In genomic region chr4:16227462-16227868, GRCh38 we compare ENCODE assay signal across 8 cellular contexts. TPM values are rescaled to one million over a fixed set of nuclear protein-coding genes. Genes with fewer than 3 reads are reported as not detected.
DNase-seq lines count a peak whose midpoint lies in the region; ATAC-seq, FAIRE-seq and TF ChIP-seq lines count a peak whose summit lies in the region.

No MANE protein-coding gene starts in this region.

- DNase-seq in activated T-cell treated with anti-CD3 and anti-CD28 coated beads for 24 hours (ENCODE audit: low read depth) (peak; percentile 11), NCI-H526 treated with DMSO at 0.1 percent for 48 hours (lab: John Stamatoyannopoulos, UW) (peak; percentile 7), K562 (ENCODE audit: extremely low read depth in 1 of 4, low spot score in 3 of 4) (peak in 1 of 4 experiments; percentile 44), GM12892 (ENCODE audit: insufficient read length) (no peak)
- DNase-seq in activated T-cell treated with anti-CD3 and anti-CD28 coated beads, Interleukin-2, amount 50 U/mL, for 1 hour, result no peak

- in situ Hi-C loops in K562 (cut with MboI), result loop anchor here (25.0 kb wide), 1 partner anchor 740 kb away; no protein-coding TSS in a partner anchor

- CTCF ChIA-PET in K562 (lab: Yijun Ruan, JAX; ENCODE audit: low intra/inter-chr PET ratio), result no interaction called here

- peaks cover 6 to 17% of the 10 kb centered on the region in 2 experiments; a peak in 4 of 5 replicates for H3K4me1 ChIP-seq in K562 (replicated peaks in 1 of 2; ENCODE audit: control insufficient read depth in 2 of 2, insufficient read depth in 2 of 2, low read length in 2 of 2)
- peaks cover 2% of the 10 kb centered on the region for H3K4me1 ChIP-seq in iPS-15b (ENCODE audit: control insufficient read depth, insufficient read depth, low read length)
- peaks cover 15 to 22% (median 18%) of the 10 kb centered on the region in 3 donors for H3K4me1 ChIP-seq in skeletal muscle tissue (ENCODE audit: control insufficient read depth in 3 of 3, insufficient read depth in 3 of 3, low read length in 3 of 3)

- 0% methylated on average over 20 of the region's 20 CpGs for WGBS in K562 (ENCODE audit: insufficient coverage, low coverage, missing lambda C conversion rate)

- 0 out of 2 replicates have a peak, but pooled peaks have one; percentile 42 for TF ChIP-seq POLR2A in K562 (conservative IDR thresholded peaks at IDR 0.05)
- no peak for TF ChIP-seq POLR2A in GM12892 (IDR thresholded peaks at IDR 0.05; ENCODE audit: low read depth, low read length)

- no peak for TF ChIP-seq RAD21 in K562 (CRISPR knock-in tag; conservative IDR thresholded peaks at IDR 0.05 in 1 of 2, IDR thresholded peaks at IDR 0.05 in 1 of 2)

- H3K27me3 ChIP-seq in K562 (ENCODE audit: control insufficient read depth in 2 of 2, insufficient read depth in 2 of 2, low read length in 2 of 2) (no peaks in the 10 kb centered on the region), iPS-15b (ENCODE audit: control insufficient read depth, insufficient read depth, low read length) (no peaks in the 10 kb centered on the region), skeletal muscle tissue (ENCODE audit: control insufficient read depth in 3 of 3, insufficient read depth in 3 of 3, low read length in 3 of 3) (no peaks in the 10 kb centered on the region)

- H3K36me3 ChIP-seq in K562 (ENCODE audit: control insufficient read depth, insufficient read depth, low read length) (no peaks in the 10 kb centered on the region), iPS-15b (ENCODE audit: control insufficient read depth, insufficient read depth, low read length) (no peaks in the 10 kb centered on the region), skeletal muscle tissue (ENCODE audit: control insufficient read depth in 3 of 3, insufficient read depth in 3 of 3, low read length in 3 of 3) (no peaks in the 10 kb centered on the region)

- ATAC-seq in K562 (peak; percentile 20), GM19455 (IDR thresholded peaks at IDR 0.05; ENCODE audit: unreplicated experiment) (no peak)

- H3K9me1 ChIP-seq in K562 (ENCODE audit: control insufficient read depth, insufficient read depth, low read length), result no peaks in the 10 kb centered on the region

- H3K79me2 ChIP-seq in K562 (ENCODE audit: control insufficient read depth, insufficient read depth, low read length), result peaks cover 62% of the 10 kb centered on the region

- H4K20me1 ChIP-seq in K562 (replicated peaks; ENCODE audit: control insufficient read depth, insufficient read depth, low read length), result peaks cover 8% of the 10 kb centered on the region; the same call in 1 of the 2 replicates

- H3K27ac ChIP-seq in K562 (ENCODE audit: extremely low read depth, low read depth, low read length) (peak overlapping the region; percentile 91), skeletal muscle tissue (ENCODE audit: low read depth, low read length) (peak overlapping the region; percentile 91)

- H3K9ac ChIP-seq in K562 (ENCODE audit: insufficient read depth in 1 of 2, low read depth in 2 of 2, low read length in 2 of 2) (peak overlapping the region; percentile 89 to 99), iPS-15b (ENCODE audit: low read depth, low read length) (peak overlapping the region; percentile 62), skeletal muscle tissue (ENCODE audit: low read depth in 1 of 3, low read length in 3 of 3) (peak overlapping the region; percentile 94 to 96 (median 96))

- no peak for TF ChIP-seq EP300 in K562 (IDR thresholded peaks at IDR 0.05; ENCODE audit: low read length)

- no TSS peak for BruUV-seq in K562 (replicated peaks; lab: Mats Ljungman, UMichigan)

- no peak for TF ChIP-seq CTCF in K562 (IDR thresholded peaks at IDR 0.05 in 2 of 3, conservative IDR thresholded peaks at IDR 0.05 in 1 of 3; ENCODE audit: insufficient read depth in 2 of 3, low read depth in 1 of 3, low read length in 3 of 3)

- H2AFZ ChIP-seq in K562 (ENCODE audit: low read depth, low read length), result peak overlapping the region; percentile 64; the same call in 1 of the 2 replicates

- intact Hi-C loops in K562 (cut with micrococcal nuclease), result loop anchor here (5.0 to 10.0 kb wide), 3 partner anchors 543 to 1223 kb away; partner anchors contain the start of genes CPEB2 and FAM200B

- FAIRE-seq in K562 (lab: Jason Lieb, UNC) (no peak), GM12892 (lab: Jason Lieb, UNC) (no peak)

- H3K9me3 ChIP-seq in K562 (replicated peaks; ENCODE audit: control insufficient read depth, insufficient read depth, low read depth, low read length) (no peaks in the 10 kb centered on the region), iPS-15b (ENCODE audit: control insufficient read depth, insufficient read depth, low read length) (no peaks in the 10 kb centered on the region), skeletal muscle tissue (ENCODE audit: control insufficient read depth in 3 of 3, low read length in 3 of 3) (no peaks in the 10 kb centered on the region)

- H3K4me3 ChIP-seq in K562, result peak overlapping the region; percentile 81
- peak overlapping the region; percentile 81 for H3K4me3 ChIP-seq in iPS-15b (ENCODE audit: low read depth, low read length)
- H3K4me3 ChIP-seq in skeletal muscle tissue (ENCODE audit: low read length in 3 of 3), result peak overlapping the region; percentile 82 to 87 (median 83)

- peak overlapping the region; percentile 91 for H3K4me2 ChIP-seq in K562 (ENCODE audit: insufficient read depth, low read length)

- POLR2A ChIA-PET in K562 (lab: Yijun Ruan, JAX), result interaction anchor here (0.9 to 2.1 kb wide), 4 partner anchors 8 to 45 kb away, joined by 4 to 9 read pairs (median 5); no protein-coding TSS in a partner anchor

TF ChIP-seq in K562, 482 proteins besides CTCF, POLR2A, EP300 and RAD21 (continues in another document):
- TF ChIP-seq ZBTB1 (CRISPR knock-in tag; IDR thresholded peaks at IDR 0.05; ENCODE audit: borderline replicate concordance, low read depth) (0 out of 2 replicates have a peak, but pooled peaks have one; percentile 25), AFF4 (CRISPR knock-in tag; IDR thresholded peaks at IDR 0.05) (peak; percentile 62), MAFK (IDR thresholded peaks at IDR 0.05; ENCODE audit: low read length) (no peak), ETS2 (tag; IDR thresholded peaks at IDR 0.05; ENCODE audit: borderline replicate concordance, poor library complexity, severe bottlenecking) (no peak), ZNF253 (CRISPR knock-in tag; conservative IDR thresholded peaks at IDR 0.05) (no peak), ZFX (CRISPR knock-in tag; IDR thresholded peaks at IDR 0.05) (0 out of 2 replicates have a peak, but pooled peaks have one; percentile 17), ZNF197 (CRISPR knock-in tag; IDR thresholded peaks at IDR 0.05; ENCODE audit: low read depth) (no peak), TGIF2 (CRISPR knock-in tag; IDR thresholded peaks at IDR 0.05) (peak; percentile 75; the same call in 1 of the 2 replicates), MEIS2 (IDR thresholded peaks at IDR 0.05; ENCODE audit: partially characterized antibody) (no peak), NFE2L1 (tag; IDR thresholded peaks at IDR 0.05; ENCODE audit: borderline replicate concordance, low read depth) (no peak), SIN3A (IDR thresholded peaks at IDR 0.05; ENCODE audit: borderline replicate concordance in 2 of 2, control insufficient read depth in 1 of 2, low read depth in 2 of 2, low read length in 2 of 2) (peak in 1 of 2 experiments; percentile 38; a peak in 2 of 4 replicates)

RNA-seq across cellular contexts. Expression of gene TAPT1, which starts 1.2 kb away (rescaled TPM):
- total RNA-seq in K562 (2011; cell fraction: chromatin; rRNA removed; ENCODE audit: low replicate concordance), result 55.5 and 117 TPM in 2 replicates
- total RNA-seq in K562 (2011; cell fraction: nucleolus; rRNA removed), result 30.7 and 36.2 TPM in 2 replicates
- total RNA-seq in K562 (2011; cell fraction: nucleoplasm; rRNA removed), result 54.6 and 84.4 TPM in 2 replicates
- total RNA-seq in K562 (2014; rRNA removed), result 10.2 and 10.3 TPM in 2 replicates
- 28.6 and 28.7 TPM in 2 replicates for total RNA-seq in K562 (2014; rRNA removed; fragmentation: Illumina TruSeq; extraction: Trizol)
- 19.9 and 22.7 TPM in 2 replicates for total RNA-seq in K562 (2015; rRNA removed; fragmentation: Illumina TruSeq; extraction: Trizol)
- 20.9 and 27.6 TPM in 2 replicates for total RNA-seq in K562 (2021)
- 35.0 and 36.7 TPM in 2 replicates for polyA plus RNA-seq in K562 (2011; rRNA removed)
- 9.9 and 17.5 TPM in 2 replicates for polyA plus RNA-seq in K562 (2011; cell fraction: cytosol; rRNA removed)
- 34.8 and 53.3 TPM in 2 replicates for polyA plus RNA-seq in K562 (2011; cell fraction: nucleus; rRNA removed)
- polyA plus RNA-seq in K562 (2012), result 9.3 and 24.5 TPM in 2 replicates
- polyA plus RNA-seq in K562 (2014; fragmentation: Illumina TruSeq; extraction: Trizol), result 18.5 and 20.7 TPM in 2 replicates
- 1 to 10 TPM; 1.6 to 2.7 TPM for polyA plus RNA-seq in K562 (2014; fragmentation: Nextera tagmentation; extraction: Ambion mirVana)
- polyA plus RNA-seq in K562 (2014; rRNA removed), result 15.2 and 16.6 TPM in 2 replicates
- polyA minus RNA-seq in K562 (2011; rRNA and poly(A)+ RNA removed), result 47.2 and 58.1 TPM in 2 replicates
- 11.8 and 18.6 TPM in 2 replicates for polyA minus RNA-seq in K562 (2011; cell fraction: cytosol; rRNA and poly(A)+ RNA removed)
- 31.8 and 78.0 TPM in 2 replicates for polyA minus RNA-seq in K562 (2011; cell fraction: nucleus; rRNA and poly(A)+ RNA removed)
- 31.8 TPM for total RNA-seq in skeletal muscle tissue
- 8.4 TPM for polyA plus RNA-seq in GM12892 (2012; ENCODE audit: missing spikeins)

Comparison
In these comparisons a context has a peak if more than half of its experiments do, and no peak if none do; other contexts are left out.
1. DNase-seq: peak in activated T-cell treated with anti-CD3 and anti-CD28 coated beads for 24 hours (single experiment) and NCI-H526 treated with DMSO at 0.1 percent for 48 hours (single experiment); none in activated T-cell treated with anti-CD3 and anti-CD28 coated beads, Interleukin-2, amount 50 U/mL, for 1 hour (single experiment) and GM12892 (single experiment).
2. Peak in every context shown above with its lines, with median percentiles within 50 percentile points of each other: H3K4me3 ChIP-seq and H3K9ac ChIP-seq.